15 cellular contexts compared by ENCODE assay signal in the genomic region with DNA sequence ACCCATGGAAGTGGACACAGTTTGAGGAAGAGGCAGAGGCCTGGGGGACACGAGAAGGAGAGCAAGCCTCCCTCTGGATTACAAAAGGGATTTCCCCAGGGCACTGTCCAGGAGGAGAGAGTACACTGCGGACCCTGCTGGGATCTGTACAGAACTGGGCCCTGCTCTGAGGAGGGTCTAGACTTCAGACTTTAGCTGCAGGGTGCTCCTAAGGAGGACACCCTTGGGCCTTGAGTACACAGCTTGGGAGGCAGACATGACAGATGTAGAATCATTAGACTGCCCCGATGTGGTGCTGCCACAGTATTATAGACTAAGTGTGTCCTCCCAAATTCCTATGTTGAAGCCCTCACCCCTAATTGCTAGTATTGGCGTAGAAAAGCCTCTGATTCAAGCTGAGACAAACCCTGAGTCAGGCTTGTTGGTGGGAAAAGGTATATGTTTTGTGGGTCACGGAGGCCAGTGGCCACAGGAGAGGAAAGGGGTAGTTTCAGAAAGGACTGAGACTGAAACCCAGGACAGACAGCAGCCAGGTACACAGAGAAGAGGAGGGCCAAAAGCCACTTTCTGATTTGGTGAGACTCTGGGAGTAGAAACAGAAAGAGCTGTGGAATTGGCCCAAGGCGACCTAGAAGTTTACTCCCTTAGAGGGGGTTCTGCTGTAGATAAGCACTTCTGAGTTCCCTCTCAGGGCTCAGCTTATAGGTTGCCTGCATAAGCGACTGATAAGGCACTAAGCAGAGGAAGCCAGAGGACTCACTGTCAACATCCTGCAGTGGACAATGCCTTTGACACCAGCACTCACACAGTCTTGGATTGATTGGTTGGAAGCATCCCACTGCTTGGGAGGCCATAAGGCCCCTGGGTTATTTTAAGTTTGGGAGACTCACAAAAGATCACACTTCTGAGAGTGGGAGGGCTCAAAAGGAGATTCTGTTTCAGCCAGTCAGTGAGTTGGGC. TPM values are rescaled to one million over a fixed set of nuclear protein-coding genes. Genes with fewer than 3 reads are reported as not detected.
DNase-seq lines count a peak whose midpoint lies in the region; ATAC-seq and TF ChIP-seq lines count a peak whose summit lies in the region.
"Had no signal": no experiment of that assay in that cellular context is flagged by ENCODE, and none has a peak within 500 bp of the region (broad histone marks: within the 10 kb centered on the region; RNA-seq: fewer than 3 reads in every experiment).

No MANE protein-coding gene starts in this region.

- H3K4me3 ChIP-seq in DND-41 (ENCODE audit: low read depth in 1 of 2, low read length in 2 of 2): no peak overlapping the region
- H3K4me3 ChIP-seq: tibial nerve had no signal

- H3K4me1 Mint-ChIP-seq in endothelial cell (ENCODE audit: unreplicated experiment): peaks cover 7% of the 10 kb centered on the region
- no peaks in the 10 kb centered on the region for H3K4me1 Mint-ChIP-seq in activated T-cell treated with anti-CD3 and anti-CD28 coated beads, Interleukin-2, amount 50 U/mL, for 24 hours (ENCODE audit: low read depth)

- peaks cover 13% of the 10 kb centered on the region for H3K27me3 ChIP-seq in DND-41 (ENCODE audit: insufficient read depth, low read length, poor library complexity)
- H3K27me3 ChIP-seq: tibial nerve had no signal

- H3K27ac ChIP-seq in DND-41 (ENCODE audit: low read length): no peak overlapping the region
- H3K27ac ChIP-seq: tibial nerve had no signal

- H4K20me1 ChIP-seq in DND-41 (ENCODE audit: insufficient read depth, low read length): no peaks in the 10 kb centered on the region

- no peaks in the 10 kb centered on the region for H3K4me1 ChIP-seq in DND-41 (ENCODE audit: insufficient read depth, low read length)
- H3K4me1 ChIP-seq: tibial nerve had no signal

- no peak overlapping the region for H3K9ac ChIP-seq in DND-41 (ENCODE audit: low read depth, low read length)

- ATAC-seq in DND-41 (ENCODE audit: insufficient read depth, low read depth): 0 out of 3 replicates have a peak, but pooled peaks have one; percentile 22
- peak; percentile 70 for ATAC-seq in GM19455 (IDR thresholded peaks at IDR 0.05; ENCODE audit: unreplicated experiment)
- peak; percentile 58 for ATAC-seq in HG03045 (IDR thresholded peaks at IDR 0.05; ENCODE audit: unreplicated experiment)
- ATAC-seq: SK-N-SH treated with all-trans-retinoic acid at 6 μM for 48 hours had no signal

- H2AFZ ChIP-seq in DND-41 (ENCODE audit: low read depth, low read length): no peak overlapping the region

- H3K36me3 ChIP-seq in DND-41 (ENCODE audit: insufficient read depth, low read length): no peaks in the 10 kb centered on the region
- H3K36me3 ChIP-seq: tibial nerve had no signal

- DNase-seq in DND-41 (no peak), endothelial cell (ENCODE audit: low spot score) (no peak), SHP77 (lab: John Stamatoyannopoulos, UW) (no peak), NCI-H510A (lab: John Stamatoyannopoulos, UW) (no peak)
- DNase-seq in stimulated activated CD4-positive, alpha-beta T cell treated with anti-CD3 and anti-CD28 coated beads, Interleukin-12 subunit alpha, Interleukin-12 subunit beta, amount 100 ng/mL, for 4 hours: no peak
- DNase-seq in activated T-cell treated with anti-CD3 and anti-CD28 coated beads, Interleukin-2, amount 50 U/mL, for 24 hours: no peak
- DNase-seq: activated CD4-positive, alpha-beta T cell treated with anti-CD3 and anti-CD28 coated beads, Interleukin-2, amount 50 U/mL, for 4 hours; activated naive CD4-positive, alpha-beta T cell treated with anti-CD3 and anti-CD28 coated beads for 36 hours; DMS79; HFFc6; NCI-H1105 treated with DMSO at 0.1 percent for 48 hours had no signal

- no peaks in the 10 kb centered on the region for H3K36me3 Mint-ChIP-seq in endothelial cell (ENCODE audit: low read depth, unreplicated experiment)
- no peaks in the 10 kb centered on the region for H3K36me3 Mint-ChIP-seq in activated T-cell treated with anti-CD3 and anti-CD28 coated beads, Interleukin-2, amount 50 U/mL, for 24 hours (ENCODE audit: low read depth)

- TF ChIP-seq CTCF in DND-41 (IDR thresholded peaks at IDR 0.05; ENCODE audit: borderline replicate concordance, extremely low read depth, low read length, poor library complexity, severe bottlenecking) (no peak), endothelial cell (IDR thresholded peaks at IDR 0.05; ENCODE audit: unreplicated experiment) (no peak)

- H3K4me2 ChIP-seq in DND-41 (ENCODE audit: insufficient read depth, low read length): no peak overlapping the region

- no peak overlapping the region for H3K4me3 Mint-ChIP-seq in endothelial cell (ENCODE audit: unreplicated experiment)
- no peak overlapping the region for H3K4me3 Mint-ChIP-seq in activated T-cell treated with anti-CD3 and anti-CD28 coated beads, Interleukin-2, amount 50 U/mL, for 24 hours
- H3K4me3 Mint-ChIP-seq: activated naive CD4-positive, alpha-beta T cell treated with anti-CD3 and anti-CD28 coated beads for 36 hours; HFFc6 had no signal

- no peaks in the 10 kb centered on the region for H3K27me3 Mint-ChIP-seq in endothelial cell (ENCODE audit: unreplicated experiment)
- peaks cover 3% of the 10 kb centered on the region for H3K27me3 Mint-ChIP-seq in activated T-cell treated with anti-CD3 and anti-CD28 coated beads, Interleukin-2, amount 50 U/mL, for 24 hours

- no peaks in the 10 kb centered on the region for H3K9me3 Mint-ChIP-seq in endothelial cell (ENCODE audit: unreplicated experiment)
- H3K9me3 Mint-ChIP-seq in activated T-cell treated with anti-CD3 and anti-CD28 coated beads, Interleukin-2, amount 50 U/mL, for 24 hours: no peaks in the 10 kb centered on the region
- H3K9me3 Mint-ChIP-seq: activated naive CD4-positive, alpha-beta T cell treated with anti-CD3 and anti-CD28 coated beads for 36 hours; HFFc6 had no signal

- no peaks in the 10 kb centered on the region for H3K79me2 ChIP-seq in DND-41 (ENCODE audit: insufficient read depth, low read length)

- H3K9me3 ChIP-seq in DND-41 (ENCODE audit: insufficient read depth, low read length, severe bottlenecking): no peaks in the 10 kb centered on the region
- H3K9me3 ChIP-seq: tibial nerve had no signal

- peak overlapping the region; percentile 75 for H3K27ac Mint-ChIP-seq in endothelial cell (ENCODE audit: unreplicated experiment)
- H3K27ac Mint-ChIP-seq in activated T-cell treated with anti-CD3 and anti-CD28 coated beads, Interleukin-2, amount 50 U/mL, for 24 hours: no peak overlapping the region
- H3K27ac Mint-ChIP-seq: activated naive CD4-positive, alpha-beta T cell treated with anti-CD3 and anti-CD28 coated beads for 36 hours; HFFc6 had no signal

RNA-seq across cellular contexts. Expression of a gene that starts 16.5 kb away (rescaled TPM):
- total RNA-seq in endothelial cell (ENCODE audit: unreplicated experiment): 7.0 TPM
